17 cellular contexts compared by ENCODE assay signal in genomic region chr16:62038225-62038624, GRCh38. TPM values are rescaled to one million over a fixed set of nuclear protein-coding genes. Genes with fewer than 3 reads are reported as not detected.
DNase-seq lines count a peak whose midpoint lies in the region; ATAC-seq, FAIRE-seq and TF ChIP-seq lines count a peak whose summit lies in the region.
"Had no signal": no experiment of that assay in that cellular context is flagged by ENCODE, and none has a peak within 500 bp of the region (broad histone marks: within the 10 kb centered on the region; RNA-seq: fewer than 3 reads in every experiment).

No MANE protein-coding gene starts in this region.

- no peaks in the 10 kb centered on the region for H3K9me3 ChIP-seq in keratinocyte (ENCODE audit: control insufficient read depth, low read depth, low read length)
- H3K9me3 ChIP-seq: A549 had no signal

- FAIRE-seq in keratinocyte (lab: Jason Lieb, UNC), result peak; percentile 49
- no peak for FAIRE-seq in GM19239 (lab: Jason Lieb, UNC)
- FAIRE-seq: A549, GM12891, HepG2, HTR-8/SVneo had no signal

- no peaks in the 10 kb centered on the region for H3K36me3 ChIP-seq in GM23338 (ENCODE audit: insufficient read depth)
- no peaks in the 10 kb centered on the region for H3K36me3 ChIP-seq in keratinocyte (ENCODE audit: control insufficient read depth in 2 of 2, extremely low read depth in 1 of 2, insufficient read depth in 2 of 2, low read length in 2 of 2)

- H3K9me1 ChIP-seq in keratinocyte (ENCODE audit: control insufficient read depth, extremely low read depth, insufficient read depth, low read length), result no peaks in the 10 kb centered on the region

- no peak overlapping the region for H2AFZ ChIP-seq in GM23338
- H2AFZ ChIP-seq in keratinocyte (ENCODE audit: control insufficient read depth, low read length), result no peak overlapping the region

- ATAC-seq in GM23338, result no peak
- ATAC-seq in activated CD8-positive, alpha-beta memory T cell treated with anti-CD3 and anti-CD28 coated beads, Interleukin-2, amount 10 ng/mL, durations not matched to agents 7 days and 5 days, result no peak
- ATAC-seq in activated T-helper 17 cell treated with anti-CD3 and anti-CD28 coated beads, Interleukin-2, amount 50 U/mL, for 72 hours (replicated peaks), result no peak
- ATAC-seq: A549; CD8-positive, alpha-beta T cell; HepG2 had no signal

- H3K9me3 Mint-ChIP-seq in GM23338 (no peaks in the 10 kb centered on the region), brain (no peaks in the 10 kb centered on the region)
- peaks cover 5% of the 10 kb centered on the region for H3K9me3 Mint-ChIP-seq in activated CD8-positive, alpha-beta memory T cell treated with anti-CD3 and anti-CD28 coated beads, Interleukin-2, amount 10 ng/mL, durations not matched to agents 7 days and 5 days (ENCODE audit: low read depth)
- peaks cover 17% of the 10 kb centered on the region for H3K9me3 Mint-ChIP-seq in activated T-helper 17 cell treated with anti-CD3 and anti-CD28 coated beads, Interleukin-2, amount 50 U/mL, for 72 hours
- H3K9me3 Mint-ChIP-seq: H9 had no signal

- H3K4me2 ChIP-seq in GM23338 (peak overlapping the region; percentile 35; the same call in 1 of the 2 replicates), keratinocyte (ENCODE audit: control insufficient read depth, extremely low read depth, insufficient read depth, low read depth, low read length) (no peak overlapping the region)
- H3K4me2 ChIP-seq: A549 had no signal

- H3K4me1 Mint-ChIP-seq in GM23338 (peaks cover 43% of the 10 kb centered on the region), brain (peaks cover 55% of the 10 kb centered on the region)
- no peaks in the 10 kb centered on the region for H3K4me1 Mint-ChIP-seq in activated CD8-positive, alpha-beta memory T cell treated with anti-CD3 and anti-CD28 coated beads, Interleukin-2, amount 10 ng/mL, durations not matched to agents 7 days and 5 days
- H3K4me1 Mint-ChIP-seq in activated T-helper 17 cell treated with anti-CD3 and anti-CD28 coated beads, Interleukin-2, amount 50 U/mL, for 72 hours, result no peaks in the 10 kb centered on the region
- H3K4me1 Mint-ChIP-seq: CD14-positive monocyte had no signal

- H3K79me2 ChIP-seq in GM23338 (replicated peaks; ENCODE audit: insufficient read depth), result no peaks in the 10 kb centered on the region
- H3K79me2 ChIP-seq in keratinocyte (ENCODE audit: control insufficient read depth, insufficient read depth, low read length), result no peaks in the 10 kb centered on the region

- no peak overlapping the region for H3K27ac Mint-ChIP-seq in GM23338
- peak overlapping the region in 1 of 5 experiments; percentile 3 for H3K27ac Mint-ChIP-seq in brain
- no peak overlapping the region for H3K27ac Mint-ChIP-seq in activated CD8-positive, alpha-beta memory T cell treated with anti-CD3 and anti-CD28 coated beads, Interleukin-2, amount 10 ng/mL, durations not matched to agents 7 days and 5 days
- H3K27ac Mint-ChIP-seq in activated T-helper 17 cell treated with anti-CD3 and anti-CD28 coated beads, Interleukin-2, amount 50 U/mL, for 72 hours, result no peak overlapping the region
- H3K27ac Mint-ChIP-seq: CD14-positive monocyte; CD8-positive, alpha-beta T cell had no signal

- CTCF ChIA-PET in activated CD8-positive, alpha-beta memory T cell treated with anti-CD3 and anti-CD28 coated beads, Interleukin-2, amount 10 ng/mL, durations not matched to agents 7 days and 5 days (lab: Charles Lee), result no interaction called here

- H4K20me1 ChIP-seq in GM23338 (replicated peaks; ENCODE audit: insufficient read depth) (no peaks in the 10 kb centered on the region), keratinocyte (ENCODE audit: control insufficient read depth, extremely low read depth, insufficient read depth, low read length) (no peaks in the 10 kb centered on the region)

- TF ChIP-seq CTCF in GM23338 (conservative IDR thresholded peaks at IDR 0.05; ENCODE audit: low read depth in 2 of 2) (no peak), brain (conservative IDR thresholded peaks at IDR 0.05) (no peak), keratinocyte (optimal IDR thresholded peaks at IDR 0.05 in 1 of 3, IDR thresholded peaks at IDR 0.05 in 1 of 3, conservative IDR thresholded peaks at IDR 0.05 in 1 of 3; ENCODE audit: extremely low read depth in 1 of 3, insufficient read depth in 2 of 3, low read length in 3 of 3) (no peak)

- H3K27me3 Mint-ChIP-seq in GM23338 (ENCODE audit: insufficient read depth, low read depth, poor library complexity) (peaks cover 58% of the 10 kb centered on the region), brain (peaks cover 34% of the 10 kb centered on the region)
- peaks cover 12% of the 10 kb centered on the region for H3K27me3 Mint-ChIP-seq in activated CD8-positive, alpha-beta memory T cell treated with anti-CD3 and anti-CD28 coated beads, Interleukin-2, amount 10 ng/mL, durations not matched to agents 7 days and 5 days
- H3K27me3 Mint-ChIP-seq in activated T-helper 17 cell treated with anti-CD3 and anti-CD28 coated beads, Interleukin-2, amount 50 U/mL, for 72 hours, result peaks cover 12% of the 10 kb centered on the region

- H3K36me3 Mint-ChIP-seq in GM23338 (ENCODE audit: low read depth) (no peaks in the 10 kb centered on the region), brain (no peaks in the 10 kb centered on the region)
- peaks cover 2% of the 10 kb centered on the region for H3K36me3 Mint-ChIP-seq in activated CD8-positive, alpha-beta memory T cell treated with anti-CD3 and anti-CD28 coated beads, Interleukin-2, amount 10 ng/mL, durations not matched to agents 7 days and 5 days
- no peaks in the 10 kb centered on the region for H3K36me3 Mint-ChIP-seq in activated T-helper 17 cell treated with anti-CD3 and anti-CD28 coated beads, Interleukin-2, amount 50 U/mL, for 72 hours (ENCODE audit: low read depth)
- H3K36me3 Mint-ChIP-seq: CD14-positive monocyte; CD8-positive, alpha-beta T cell had no signal

- dilution Hi-C loops in keratinocyte (cut with MboI; ENCODE audit: extremely low pct_ligation_motif_present, low sequenced_read_pairs), result no loop called here

- H3K4me3 ChIP-seq in GM23338 (no peak overlapping the region), keratinocyte (ENCODE audit: control insufficient read depth in 2 of 3, extremely low read depth in 1 of 3, insufficient read depth in 2 of 3, low read depth in 1 of 3, low read length in 3 of 3) (no peak overlapping the region)
- H3K4me3 ChIP-seq: A549 had no signal

- peaks cover 61% of the 10 kb centered on the region for H3K27me3 ChIP-seq in GM23338 (ENCODE audit: insufficient read depth)
- peaks cover 40% of the 10 kb centered on the region for H3K27me3 ChIP-seq in keratinocyte (ENCODE audit: control insufficient read depth, extremely low read depth, insufficient read depth, low read length)

- DNase-seq in GM23338 (ENCODE audit: low spot score) (no peak), keratinocyte (ENCODE audit: low read depth, low spot score) (peak; percentile 13), GM19239 (ENCODE audit: insufficient read length, low spot score) (no peak), hippocampal formation (lab: John Stamatoyannopoulos, UW) (no peak)
- no peak for DNase-seq in activated CD8-positive, alpha-beta memory T cell treated with anti-CD3 and anti-CD28 coated beads, Interleukin-2, amount 10 ng/mL, durations not matched to agents 7 days and 5 days
- DNase-seq: CD8-positive, alpha-beta T cell; DMS79; GOT3; H9 had no signal

- H3K9me2 ChIP-seq in GM23338 (ENCODE audit: insufficient read depth), result no peaks in the 10 kb centered on the region

- no peak overlapping the region for H3K9ac ChIP-seq in keratinocyte (ENCODE audit: control insufficient read depth, extremely low read depth, insufficient read depth, low read length)

- no peaks in the 10 kb centered on the region; the same call in 1 of the 2 replicates for H3F3A ChIP-seq in GM23338 (replicated peaks; ENCODE audit: low read depth)

- H3K27ac ChIP-seq in GM23338 (ENCODE audit: low read depth), result no peak overlapping the region
- H3K27ac ChIP-seq in keratinocyte (ENCODE audit: control insufficient read depth, insufficient read depth, low read length), result no peak overlapping the region
- H3K27ac ChIP-seq: A549 had no signal

- H3K4me1 ChIP-seq in GM23338 (ENCODE audit: insufficient read depth) (peaks cover 36% of the 10 kb centered on the region), keratinocyte (ENCODE audit: control insufficient read depth, extremely low read depth, insufficient read depth, low read length) (peaks cover 22% of the 10 kb centered on the region)

- H3K4me3 Mint-ChIP-seq in GM23338, result no peak overlapping the region
- H3K4me3 Mint-ChIP-seq in brain, result peak overlapping the region; percentile 22 to 91 (median 85)
- no peak overlapping the region for H3K4me3 Mint-ChIP-seq in activated CD8-positive, alpha-beta memory T cell treated with anti-CD3 and anti-CD28 coated beads, Interleukin-2, amount 10 ng/mL, durations not matched to agents 7 days and 5 days
- no peak overlapping the region for H3K4me3 Mint-ChIP-seq in activated T-helper 17 cell treated with anti-CD3 and anti-CD28 coated beads, Interleukin-2, amount 50 U/mL, for 72 hours
- H3K4me3 Mint-ChIP-seq: CD8-positive, alpha-beta T cell; H9 had no signal

TF ChIP-seq in GM23338, 12 proteins besides CTCF, POLR2A, EP300 and RAD21 (continues in another document):
- TF ChIP-seq ZNF114 (CRISPR knock-in tag; IDR thresholded peaks at IDR 0.05), result no peak

RNA-seq across cellular contexts. Expression of gene CDH8, which starts 2.0 kb away (rescaled TPM):
- 11.7 and 13.9 TPM in 2 replicates for total RNA-seq in GM23338 (2014; rRNA removed; shearing (Covaris generic))
- polyA plus RNA-seq in GM23338 (2016; fragmentation: Nextera tagmentation; extraction: Ambion mirVana) (7.1 and 10.2 TPM in 2 replicates), brain (ENCODE audit: insufficient read depth, low read depth, low replicate concordance) (2.5 TPM), keratinocyte (0.14 to 0.37 TPM (median 0.18 TPM) in 3 replicates)
- 0.09 TPM for polyA plus RNA-seq in keratinocyte (2011; ENCODE audit: low read depth)
- 0.06 and 0.15 TPM in 2 replicates for polyA plus RNA-seq in keratinocyte (2011; cell fraction: cytosol; rRNA removed)
- polyA plus RNA-seq in keratinocyte (2011; cell fraction: nucleus; rRNA removed), result 0.36 and 0.75 TPM in 2 replicates
- 0.19 TPM in 1 of 2 replicates, not detected in the other for polyA plus RNA-seq in keratinocyte (2012; ENCODE audit: low replicate concordance)
- polyA minus RNA-seq in keratinocyte, result 1.1 to 1.8 TPM (median 1.8 TPM) in 3 replicates
- polyA minus RNA-seq in keratinocyte (2011; cell fraction: cytosol; rRNA and poly(A)+ RNA removed), result not detected
- 1.9 and 2.1 TPM in 2 replicates for polyA minus RNA-seq in keratinocyte (2011; cell fraction: nucleus; rRNA and poly(A)+ RNA removed)
- total RNA-seq in activated CD8-positive, alpha-beta memory T cell treated with anti-CD3 and anti-CD28 coated beads, Interleukin-2, amount 10 ng/mL, durations not matched to agents 7 days and 5 days, result not detected
- not detected for total RNA-seq in activated T-helper 17 cell treated with anti-CD3 and anti-CD28 coated beads, Interleukin-2, amount 50 U/mL, for 72 hours
- total RNA-seq: CD8-positive, alpha-beta T cell; G401; HepG2 had no signal
- polyA plus RNA-seq: CD14-positive monocyte, HepG2 had no signal

Comparison
In these comparisons a context has a peak if more than half of its experiments do, and no peak if none do; other contexts are left out.
1. H3K4me3 Mint-ChIP-seq: peak in brain (5 of 5); none in GM23338 (single experiment), activated CD8-positive, alpha-beta memory T cell treated with anti-CD3 and anti-CD28 coated beads, Interleukin-2, amount 10 ng/mL, durations not matched to agents 7 days and 5 days (single experiment) and activated T-helper 17 cell treated with anti-CD3 and anti-CD28 coated beads, Interleukin-2, amount 50 U/mL, for 72 hours (single experiment).